ENCODE assay signal across 8 cellular contexts in genomic region chr22:41946360-41947180, GRCh38. TPM values are rescaled to one million over a fixed set of nuclear protein-coding genes. Genes with fewer than 3 reads are reported as not detected.
DNase-seq lines count a peak whose midpoint lies in the region; ATAC-seq, FAIRE-seq and TF ChIP-seq lines count a peak whose summit lies in the region.

CENPM (minus strand) TSS chr22:41947152; CDS start chr22:41947076, 76 bp downstream.

- no peaks in the 10 kb centered on the region for H3K9me3 Mint-ChIP-seq in natural killer cell

- H3K27ac Mint-ChIP-seq in natural killer cell = peak within 1 kb of the TSS; percentile 36 to 76

- peak; percentile 93 to 94 (median 94) for ATAC-seq in natural killer cell

- intact Hi-C loops in natural killer cell (cut with micrococcal nuclease) = loop anchor here (2.0 kb wide), 1 partner anchor 114 kb away; the partner anchor contains the start of gene SREBF2

- H3K9ac ChIP-seq in ES-I3 (ENCODE audit: low read depth, low read length) (peak within 1 kb of the TSS; percentile 65), Loucy (ENCODE audit: low read depth, low read length, poor library complexity, severe bottlenecking) (peak within 1 kb of the TSS; percentile 95)

- H3K4me2 ChIP-seq in Loucy (ENCODE audit: low read depth, low read length, poor library complexity, severe bottlenecking) = peak within 1 kb of the TSS; percentile 89

- H3K4me3 Mint-ChIP-seq in natural killer cell = peak within 1 kb of the TSS; percentile 89

- H3K9me3 ChIP-seq in ES-I3 (ENCODE audit: control insufficient read depth, insufficient read depth, low read length) = no peaks in the 10 kb centered on the region
- no peaks in the 10 kb centered on the region for H3K9me3 ChIP-seq in Loucy (ENCODE audit: insufficient read depth, low read depth, low read length)

- H3K36me3 ChIP-seq in ES-I3 (ENCODE audit: insufficient read depth, low read length) = peaks cover 10% of the 10 kb centered on the region
- peaks cover 23% of the 10 kb centered on the region for H3K36me3 ChIP-seq in Loucy (ENCODE audit: insufficient read depth, low read length)

- H4K20me1 ChIP-seq in Loucy (ENCODE audit: insufficient read depth, low read length, poor library complexity, severe bottlenecking) = peaks cover 14% of the 10 kb centered on the region

- peak within 1 kb of the TSS; percentile 84 for H3K4me3 ChIP-seq in Loucy (ENCODE audit: low read length, poor library complexity, severe bottlenecking)
- H3K4me3 ChIP-seq in fibroblast of pulmonary artery (replicated peaks; ENCODE audit: low read depth, low read length) = peak within 1 kb of the TSS; percentile 69

- no peaks in the 10 kb centered on the region for H3K36me3 Mint-ChIP-seq in natural killer cell

- FAIRE-seq in H54 (lab: Jason Lieb, UNC) = peak; percentile 84

- H3K79me2 ChIP-seq in Loucy (ENCODE audit: insufficient read depth, low read length) = peaks cover 65% of the 10 kb centered on the region

- H3K27me3 ChIP-seq in Loucy (ENCODE audit: insufficient read depth, low read length, poor library complexity, severe bottlenecking) = no peaks in the 10 kb centered on the region

- H3F3A ChIP-seq in Loucy (ENCODE audit: low read depth) = no peaks in the 10 kb centered on the region

- H3K4me1 Mint-ChIP-seq in natural killer cell = peaks cover 8 to 17% of the 10 kb centered on the region in 2 donors

- no peak; the same call in 1 of the 2 replicates for TF ChIP-seq POLR2A in H54 (IDR thresholded peaks at IDR 0.05; ENCODE audit: low read depth, low read length)

- peak; percentile 70 for DNase-seq in H54 (ENCODE audit: insufficient read length, low spot score)
- DNase-seq in SHP77 (lab: John Stamatoyannopoulos, UW) = peak; percentile 97
- peak; percentile 82 for DNase-seq in activated T-helper 9 cell treated with anti-CD3 and anti-CD28 coated beads, Interleukin-2, amount 50 U/mL, for 16 hours (ENCODE audit: low read depth)
- DNase-seq in fibroblast of pulmonary artery (ENCODE audit: low read depth) = peak; percentile 92
- peak; percentile 82 for DNase-seq in natural killer cell
- DNase-seq in stimulated activated naive CD4-positive, alpha-beta T cell (lab: John Stamatoyannopoulos, UW) = peak; percentile 67 to 93 (median 84)

- no peaks in the 10 kb centered on the region for H3K9me2 ChIP-seq in Loucy (replicated peaks; ENCODE audit: low read depth, low read length)

- H2AFZ ChIP-seq in Loucy (ENCODE audit: low read length) = peak within 1 kb of the TSS; percentile 83

- H3K4me1 ChIP-seq in ES-I3 (ENCODE audit: insufficient read depth, low read length) = peaks cover 10% of the 10 kb centered on the region
- peaks cover 49% of the 10 kb centered on the region for H3K4me1 ChIP-seq in Loucy (ENCODE audit: insufficient read depth, low read length, poor library complexity, severe bottlenecking)

- H3K27me3 Mint-ChIP-seq in natural killer cell (ENCODE audit: low read depth in 2 of 2) = no peaks in the 10 kb centered on the region

- TF ChIP-seq CTCF in Loucy (conservative IDR thresholded peaks at IDR 0.05; ENCODE audit: low read length) (peak; percentile 22; the same call in 1 of the 2 replicates), fibroblast of pulmonary artery (IDR thresholded peaks at IDR 0.05; ENCODE audit: low read length, missing control alignments) (peak; percentile 26), natural killer cell (IDR thresholded peaks at IDR 0.05) (no peak)

RNA-seq across cellular contexts. Expression of gene CENPM, which starts in this region (rescaled TPM):
- total RNA-seq in natural killer cell = 1 to 10 TPM; 4.2 to 7.1 (median 6.1) TPM

Comparison
In these comparisons a context has a peak if more than half of its experiments do, and no peak if none do; other contexts are left out.
1. Peak in every context shown above with its lines: DNase-seq, ATAC-seq and H3K4me3 ChIP-seq.